ENCODE assay signal across 19 cellular contexts in the genomic region with DNA sequence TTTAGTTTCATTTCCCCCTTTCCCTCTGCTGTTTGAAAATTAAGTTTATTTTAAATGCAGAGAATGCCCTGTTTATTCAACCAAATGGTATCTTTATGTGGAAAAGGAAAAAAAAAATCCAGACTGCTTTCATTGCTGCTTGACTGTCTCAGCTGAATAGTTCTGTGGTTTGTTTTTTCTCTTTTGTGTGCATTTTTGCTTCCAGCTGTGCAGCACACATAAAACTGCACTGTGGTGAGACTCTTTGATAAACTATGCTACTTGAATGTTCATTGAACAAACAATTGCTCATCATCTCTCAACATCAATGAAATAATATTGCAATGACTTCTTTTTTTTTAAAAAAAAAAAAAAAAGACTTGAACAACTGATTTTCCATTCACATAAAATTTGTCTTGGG.
A peak's percentile ranks its signal among the peaks of the same experiment; 100 is the strongest.
DNase-seq lines count a peak whose midpoint lies in the region; ATAC-seq and TF ChIP-seq lines count a peak whose summit lies in the region.
"Had no signal": no experiment of that assay in that cellular context is flagged by ENCODE, and none has a peak within 500 bp of the region (broad histone marks: within the 10 kb centered on the region; RNA-seq: fewer than 3 reads in every experiment).

No MANE protein-coding gene starts in this region.

- no peak overlapping the region for H3K14ac ChIP-seq in IMR-90 (replicated peaks; ENCODE audit: low read depth, low read length)

- TF ChIP-seq CTCF in IMR-90 (conservative IDR thresholded peaks at IDR 0.05; ENCODE audit: low read depth, low read length) (no peak), astrocyte of the spinal cord (IDR thresholded peaks at IDR 0.05; ENCODE audit: low read depth, low read length) (no peak), kidney epithelial cell (IDR thresholded peaks at IDR 0.05; ENCODE audit: insufficient read depth, low read length, poor library complexity, severe bottlenecking) (no peak), PC-9 (conservative IDR thresholded peaks at IDR 0.05) (no peak)

- intact Hi-C loops in IMR-90 (cut with micrococcal nuclease) (no loop called here), PC-9 (cut with micrococcal nuclease; ENCODE audit: unreplicated experiment) (no loop called here)

- H2BK120ac ChIP-seq in IMR-90 (ENCODE audit: low read depth, low read length): no peak overlapping the region

- CTCF ChIA-PET in IMR-90 (lab: Yijun Ruan, JAX) (interaction anchor here (0.6 kb wide), 1 partner anchor 225 kb away, joined by 3 read pairs; no protein-coding TSS in a partner anchor), PC-9 (lab: Charles Lee) (no interaction called here)

- H2BK20ac ChIP-seq in IMR-90 (ENCODE audit: low read depth, low read length): no peak overlapping the region

- no peak overlapping the region for H3K56ac ChIP-seq in IMR-90 (ENCODE audit: extremely low read depth, insufficient read depth, low read length)

- no peak overlapping the region for H3K4me2 ChIP-seq in IMR-90 (ENCODE audit: low read depth, low read length)
- no peak overlapping the region for H3K4me2 ChIP-seq in PC-9

- H2BK15ac ChIP-seq in IMR-90 (ENCODE audit: low read depth, low read length): no peak overlapping the region

- H2AK5ac ChIP-seq in IMR-90 (ENCODE audit: low read depth, low read length): no peak overlapping the region

- dilution Hi-C loops in IMR-90 (cut with HindIII; ENCODE audit: low sequenced_read_pairs, unreplicated experiment): no loop called here

- H3K36me3 ChIP-seq in IMR-90 (ENCODE audit: control insufficient read depth, insufficient read depth, low read length): no peaks in the 10 kb centered on the region
- H3K36me3 ChIP-seq in kidney epithelial cell (ENCODE audit: control insufficient read depth, insufficient read depth, low read length): no peaks in the 10 kb centered on the region
- H3K36me3 ChIP-seq in PC-9 (ENCODE audit: low read depth): no peaks in the 10 kb centered on the region
- H3K36me3 ChIP-seq: heart left ventricle, spleen, transverse colon had no signal

- peaks cover 2% of the 10 kb centered on the region; the same call in 1 of the 2 replicates for H3K9me3 ChIP-seq in IMR-90 (ENCODE audit: control insufficient read depth, insufficient read depth, low read length)
- no peaks in the 10 kb centered on the region for H3K9me3 ChIP-seq in PC-9 (ENCODE audit: insufficient read depth, low read depth)

- H3K79me2 ChIP-seq in PC-9 (ENCODE audit: low read depth): no peaks in the 10 kb centered on the region

- DNase-seq in AG08395 (ENCODE audit: low spot score) (peak; percentile 36), IMR-90 (peak; percentile 1), astrocyte of the spinal cord (ENCODE audit: low read depth, low spot score) (peak; percentile 93), kidney epithelial cell (ENCODE audit: low read depth) (peak; percentile 62), Ammon's horn (ENCODE audit: low spot score) (no peak), PC-9 (no peak), NCI-H1436 treated with DMSO at 0.1 percent for 48 hours (lab: John Stamatoyannopoulos, UW) (no peak)
- DNase-seq: activated CD8-positive, alpha-beta memory T cell treated with anti-CD3 and anti-CD28 coated beads, Interleukin-2, amount 50 U/mL, for 48 hours; DMS79; H7; heart left ventricle; NCI-H1694; NCI-H526 treated with DMSO at 0.1 percent for 48 hours; SIG-M5; spleen; transverse colon had no signal

- no peak overlapping the region for H3K4ac ChIP-seq in IMR-90 (ENCODE audit: low read depth, low read length)

- no peak overlapping the region for H4K8ac ChIP-seq in IMR-90 (ENCODE audit: low read depth in 2 of 2, low read length in 2 of 2)

- TF ChIP-seq RAD21 in IMR-90 (IDR thresholded peaks at IDR 0.05; ENCODE audit: low read length): no peak

- no peaks in the 10 kb centered on the region for H3K9me2 ChIP-seq in PC-9 (ENCODE audit: insufficient read depth)

- no peaks in the 10 kb centered on the region for H3K9me1 ChIP-seq in IMR-90 (ENCODE audit: insufficient read depth, low read length)

- peaks cover 4% of the 10 kb centered on the region for H3K27me3 ChIP-seq in IMR-90 (ENCODE audit: control insufficient read depth, insufficient read depth, low read length)
- no peaks in the 10 kb centered on the region for H3K27me3 ChIP-seq in kidney epithelial cell (ENCODE audit: control insufficient read depth, insufficient read depth, low read length)
- peaks cover 40% of the 10 kb centered on the region for H3K27me3 ChIP-seq in PC-9 (ENCODE audit: insufficient read depth, low read depth)
- H3K27me3 ChIP-seq: heart left ventricle, spleen, transverse colon had no signal

- H2BK5ac ChIP-seq in IMR-90 (ENCODE audit: low read depth, low read length, poor library complexity, severe bottlenecking): no peak overlapping the region

- no peak overlapping the region for H3K18ac ChIP-seq in IMR-90 (ENCODE audit: low read depth, low read length)

- in situ Hi-C loops in IMR-90 (cut with MboI; ENCODE audit: low sequenced_read_pairs) (no loop called here), astrocyte of the spinal cord (cut with HindIII; ENCODE audit: low sequenced_read_pairs) (no loop called here)

- H3K27ac ChIP-seq in IMR-90 (ENCODE audit: insufficient read depth, low read length) (no peak overlapping the region), PC-9 (no peak overlapping the region)
- H3K27ac ChIP-seq: heart left ventricle, spleen, transverse colon, VCaP had no signal

- BruUV-seq in IMR-90 (replicated peaks; lab: Mats Ljungman, UMichigan) (no TSS peak), PC-9 (replicated peaks; lab: Mats Ljungman, UMichigan) (no TSS peak)

- no peak overlapping the region for H3K23ac ChIP-seq in IMR-90 (ENCODE audit: low read depth, low read length)

- H3F3A ChIP-seq in PC-9 (ENCODE audit: insufficient read depth, low read depth): no peaks in the 10 kb centered on the region

- no peak overlapping the region for H2AFZ ChIP-seq in IMR-90 (replicated peaks; ENCODE audit: low read length, poor library complexity)
- H2AFZ ChIP-seq in PC-9: no peak overlapping the region

- H4K5ac ChIP-seq in IMR-90 (ENCODE audit: low read depth, low read length): no peak overlapping the region

- H3K4me3 ChIP-seq in IMR-90 (ENCODE audit: insufficient read depth, low read depth, low read length) (no peak overlapping the region), astrocyte of the spinal cord (ENCODE audit: low read depth, low read length) (no peak overlapping the region), kidney epithelial cell (ENCODE audit: low read depth, low read length) (no peak overlapping the region), PC-9 (no peak overlapping the region)
- H3K4me3 ChIP-seq: spleen, transverse colon had no signal

- POLR2A ChIA-PET in IMR-90 (lab: Charles Lee; ENCODE audit: unreplicated experiment) (no interaction called here), PC-9 (lab: Charles Lee; ENCODE audit: unreplicated experiment) (no interaction called here)

- ATAC-seq in IMR-90 (ENCODE audit: low read depth): peak; percentile 53
- no peak for ATAC-seq in GM21381 (IDR thresholded peaks at IDR 0.05; ENCODE audit: unreplicated experiment)
- ATAC-seq: heart left ventricle, left lobe of liver had no signal

- H3K79me1 ChIP-seq in IMR-90 (ENCODE audit: low read depth in 1 of 2, low read length in 2 of 2): no peaks in the 10 kb centered on the region

- no peak for TF ChIP-seq POLR2A in IMR-90 (IDR thresholded peaks at IDR 0.05; ENCODE audit: low read depth, low read length)

- H4K20me1 ChIP-seq in IMR-90 (ENCODE audit: insufficient read depth, low read length) (no peaks in the 10 kb centered on the region), PC-9 (ENCODE audit: insufficient read depth) (no peaks in the 10 kb centered on the region)

- H3K9ac ChIP-seq in IMR-90 (ENCODE audit: low read depth, low read length): no peak overlapping the region

- no peak overlapping the region for H4K91ac ChIP-seq in IMR-90 (ENCODE audit: insufficient read depth, low read depth, low read length)

- H3K4me1 ChIP-seq in IMR-90 (ENCODE audit: control insufficient read depth, insufficient read depth, low read length) (no peaks in the 10 kb centered on the region), PC-9 (replicated peaks; ENCODE audit: insufficient read depth) (no peaks in the 10 kb centered on the region)
- H3K4me1 ChIP-seq: spleen had no signal

- no peak overlapping the region for H2AK9ac ChIP-seq in IMR-90 (replicated peaks; ENCODE audit: low read depth, low read length, poor library complexity)

TF ChIP-seq in IMR-90, 13 proteins besides CTCF, POLR2A, EP300 and RAD21:
- TF ChIP-seq, protein P1, sequence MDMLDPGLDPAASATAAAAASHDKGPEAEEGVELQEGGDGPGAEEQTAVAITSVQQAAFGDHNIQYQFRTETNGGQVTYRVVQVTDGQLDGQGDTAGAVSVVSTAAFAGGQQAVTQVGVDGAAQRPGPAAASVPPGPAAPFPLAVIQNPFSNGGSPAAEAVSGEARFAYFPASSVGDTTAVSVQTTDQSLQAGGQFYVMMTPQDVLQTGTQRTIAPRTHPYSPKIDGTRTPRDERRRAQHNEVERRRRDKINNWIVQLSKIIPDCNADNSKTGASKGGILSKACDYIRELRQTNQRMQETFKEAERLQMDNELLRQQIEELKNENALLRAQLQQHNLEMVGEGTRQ (IDR thresholded peaks at IDR 0.05; ENCODE audit: low read depth, low read length): no peak
- TF ChIP-seq MAZ (IDR thresholded peaks at IDR 0.05; ENCODE audit: borderline replicate concordance, low read depth, low read length): no peak
- TF ChIP-seq, protein P2, sequence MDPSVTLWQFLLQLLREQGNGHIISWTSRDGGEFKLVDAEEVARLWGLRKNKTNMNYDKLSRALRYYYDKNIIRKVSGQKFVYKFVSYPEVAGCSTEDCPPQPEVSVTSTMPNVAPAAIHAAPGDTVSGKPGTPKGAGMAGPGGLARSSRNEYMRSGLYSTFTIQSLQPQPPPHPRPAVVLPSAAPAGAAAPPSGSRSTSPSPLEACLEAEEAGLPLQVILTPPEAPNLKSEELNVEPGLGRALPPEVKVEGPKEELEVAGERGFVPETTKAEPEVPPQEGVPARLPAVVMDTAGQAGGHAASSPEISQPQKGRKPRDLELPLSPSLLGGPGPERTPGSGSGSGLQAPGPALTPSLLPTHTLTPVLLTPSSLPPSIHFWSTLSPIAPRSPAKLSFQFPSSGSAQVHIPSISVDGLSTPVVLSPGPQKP (IDR thresholded peaks at IDR 0.05; ENCODE audit: borderline replicate concordance, low read depth, low read length): no peak
- no peak for TF ChIP-seq CHD1 (IDR thresholded peaks at IDR 0.05; ENCODE audit: low read depth, low read length)
- TF ChIP-seq SMC3 (IDR thresholded peaks at IDR 0.05; ENCODE audit: low read depth, low read length): no peak
- TF ChIP-seq RCOR1 (IDR thresholded peaks at IDR 0.05; ENCODE audit: insufficient replicate concordance, low read length): no peak
- TF ChIP-seq MAFK (IDR thresholded peaks at IDR 0.05; ENCODE audit: low read depth, low read length): no peak
TF ChIP-seq in IMR-90: peak in this region for 0.

Comparison
In these comparisons a context has a peak if more than half of its experiments do, and no peak if none do; other contexts are left out.
1. DNase-seq: peak in AG08395 (single experiment), IMR-90 (single experiment), astrocyte of the spinal cord (single experiment) and kidney epithelial cell (single experiment); none in Ammon's horn (single experiment), PC-9 (0 of 2) and NCI-H1436 treated with DMSO at 0.1 percent for 48 hours (single experiment).